ENCODE assay signal across 1 cellular context in genomic region chr3:32969656-32970055, GRCh38.
TF ChIP-seq lines count a peak whose summit lies in the region.

No MANE protein-coding gene starts in this region.

TF ChIP-seq in HepG2, 621 proteins besides CTCF, POLR2A, EP300 and RAD21 (continued from another document and continues in another):
- TF ChIP-seq MTERF4 (CRISPR knock-in tag; IDR thresholded peaks at IDR 0.05): no peak
- TF ChIP-seq ZNF263 (CRISPR knock-in tag; IDR thresholded peaks at IDR 0.05): no peak
- TF ChIP-seq TBL1XR1 (IDR thresholded peaks at IDR 0.05; ENCODE audit: borderline replicate concordance, low read length, partially characterized antibody): no peak
- no peak for TF ChIP-seq SRF (IDR thresholded peaks at IDR 0.05; ENCODE audit: low read depth, low read length)
- TF ChIP-seq ZNF44 (CRISPR knock-in tag; IDR thresholded peaks at IDR 0.05): no peak
- no peak for TF ChIP-seq AKNA (CRISPR knock-in tag; IDR thresholded peaks at IDR 0.05; ENCODE audit: borderline replicate concordance)
- TF ChIP-seq HDAC1 (CRISPR knock-in tag; IDR thresholded peaks at IDR 0.05): no peak
- TF ChIP-seq ZNF841 (CRISPR knock-in tag; IDR thresholded peaks at IDR 0.05; ENCODE audit: borderline replicate concordance): no peak
- no peak for TF ChIP-seq ZNF879 (CRISPR knock-in tag; IDR thresholded peaks at IDR 0.05)
- no peak for TF ChIP-seq USF2 (IDR thresholded peaks at IDR 0.05; ENCODE audit: low read depth, low read length)
- no peak for TF ChIP-seq USF2 (CRISPR knock-in tag; IDR thresholded peaks at IDR 0.05; ENCODE audit: borderline replicate concordance)
- no peak for TF ChIP-seq MBD4 (IDR thresholded peaks at IDR 0.05; ENCODE audit: borderline replicate concordance, low read length)
- TF ChIP-seq ZNF367 (CRISPR knock-in tag; IDR thresholded peaks at IDR 0.05; ENCODE audit: borderline replicate concordance): no peak
- TF ChIP-seq BCL6 (CRISPR knock-in tag; IDR thresholded peaks at IDR 0.05): peak; percentile 64
- no peak for TF ChIP-seq HOXA9 (CRISPR knock-in tag; IDR thresholded peaks at IDR 0.05; ENCODE audit: borderline replicate concordance)
- no peak for TF ChIP-seq KLF9 (CRISPR knock-in tag; IDR thresholded peaks at IDR 0.05; ENCODE audit: low read depth)
- no peak for TF ChIP-seq MAFK (conservative IDR thresholded peaks at IDR 0.05 in 1 of 2, IDR thresholded peaks at IDR 0.05 in 1 of 2; ENCODE audit: low read length in 2 of 2)
- peak; percentile 86 for TF ChIP-seq HHEX (CRISPR knock-in tag; IDR thresholded peaks at IDR 0.05)
- no peak for TF ChIP-seq ZMAT3 (CRISPR knock-in tag; conservative IDR thresholded peaks at IDR 0.05)
- no peak for TF ChIP-seq SCMH1 (CRISPR knock-in tag; IDR thresholded peaks at IDR 0.05; ENCODE audit: borderline replicate concordance)
- TF ChIP-seq ZNF724P (CRISPR knock-in tag; IDR thresholded peaks at IDR 0.05; ENCODE audit: borderline replicate concordance): no peak
- no peak for TF ChIP-seq CREB3 (CRISPR knock-in tag; IDR thresholded peaks at IDR 0.05)
- no peak for TF ChIP-seq SNAPC2 (CRISPR knock-in tag; IDR thresholded peaks at IDR 0.05)
- TF ChIP-seq ZNF704 (CRISPR knock-in tag; IDR thresholded peaks at IDR 0.05; ENCODE audit: borderline replicate concordance): no peak
- peak; percentile 47 for TF ChIP-seq RARA (CRISPR knock-in tag; IDR thresholded peaks at IDR 0.05)
- TF ChIP-seq ZBTB14 (CRISPR knock-in tag; IDR thresholded peaks at IDR 0.05): no peak
- TF ChIP-seq ZNF3 (CRISPR knock-in tag; IDR thresholded peaks at IDR 0.05): no peak
- 0 out of 2 replicates have a peak, but pooled peaks have one; percentile 9 for TF ChIP-seq TCF7 (IDR thresholded peaks at IDR 0.05; ENCODE audit: low read depth)
- TF ChIP-seq ZXDC (CRISPR knock-in tag; IDR thresholded peaks at IDR 0.05): no peak
- TF ChIP-seq ZSCAN31 (CRISPR knock-in tag; IDR thresholded peaks at IDR 0.05; ENCODE audit: low read depth): no peak
- TF ChIP-seq CENPBD1 (CRISPR knock-in tag; IDR thresholded peaks at IDR 0.05; ENCODE audit: borderline replicate concordance, low read depth): no peak
- TF ChIP-seq SMYD3 (CRISPR knock-in tag; IDR thresholded peaks at IDR 0.05): no peak
- no peak for TF ChIP-seq ZBTB25 (CRISPR knock-in tag; IDR thresholded peaks at IDR 0.05)
- peak; percentile 58; the same call in 1 of the 2 replicates for TF ChIP-seq HOMEZ (CRISPR knock-in tag; IDR thresholded peaks at IDR 0.05; ENCODE audit: low read depth)
- TF ChIP-seq ZNF766 (CRISPR knock-in tag; IDR thresholded peaks at IDR 0.05; ENCODE audit: borderline replicate concordance): no peak
- peak; percentile 54 for TF ChIP-seq FOXP4 (CRISPR knock-in tag; IDR thresholded peaks at IDR 0.05)
- TF ChIP-seq ZNF607 (CRISPR knock-in tag; IDR thresholded peaks at IDR 0.05; ENCODE audit: borderline replicate concordance): no peak
- TF ChIP-seq ZNF230 (CRISPR knock-in tag; IDR thresholded peaks at IDR 0.05): no peak
- no peak for TF ChIP-seq PCBP1 (IDR thresholded peaks at IDR 0.05; ENCODE audit: borderline replicate concordance, low read depth, low read length)
- no peak for TF ChIP-seq POLR2G (IDR thresholded peaks at IDR 0.05; ENCODE audit: low read depth, low read length)
